ENCODE assay signal across 19 cellular contexts in genomic region chr5:176371621-176372539, GRCh38. TPM values are rescaled to one million over a fixed set of nuclear protein-coding genes. Genes with fewer than 3 reads are reported as not detected.
DNase-seq lines count a peak whose midpoint lies in the region; ATAC-seq and TF ChIP-seq lines count a peak whose summit lies in the region.
"Had no signal": no experiment of that assay in that cellular context is flagged by ENCODE, and none has a peak within 500 bp of the region (broad histone marks: within the 10 kb centered on the region; RNA-seq: fewer than 3 reads in every experiment).

No MANE protein-coding gene starts in this region.

- H3K9ac ChIP-seq in mammary epithelial cell (ENCODE audit: insufficient read depth, low read length) = no peak overlapping the region

- H3K4me3 ChIP-seq in mammary epithelial cell (replicated peaks in 1 of 3; ENCODE audit: insufficient read depth in 1 of 3, low read depth in 2 of 3, low read length in 3 of 3) (no peak overlapping the region), upper lobe of right lung (no peak overlapping the region)
- no peak overlapping the region for H3K4me3 ChIP-seq in naive thymus-derived CD4-positive, alpha-beta T cell (ENCODE audit: low read length)

- H3K4me2 ChIP-seq in mammary epithelial cell (ENCODE audit: insufficient read depth, low read depth, low read length) = no peak overlapping the region

- H3K36me3 ChIP-seq in mammary epithelial cell (ENCODE audit: insufficient read depth, low read length) (no peaks in the 10 kb centered on the region), upper lobe of right lung (peaks cover 7% of the 10 kb centered on the region)
- peaks cover 0 to 9% (median 0%) of the 10 kb centered on the region in 3 experiments for H3K36me3 ChIP-seq in naive thymus-derived CD4-positive, alpha-beta T cell (ENCODE audit: control insufficient read depth in 2 of 3, insufficient read depth in 3 of 3, low read length in 3 of 3)

- H3K36me3 Mint-ChIP-seq in naive thymus-derived CD4-positive, alpha-beta T cell = peaks cover 0 to 16% (median 7%) of the 10 kb centered on the region in 5 donors
- H3K36me3 Mint-ChIP-seq in activated naive CD4-positive, alpha-beta T cell treated with anti-CD3 and anti-CD28 coated beads, Interleukin-2, amount 50 U/mL, for 72 hours = peaks cover 5 to 12% of the 10 kb centered on the region in 2 donors

- H4K20me1 ChIP-seq in mammary epithelial cell (ENCODE audit: insufficient read depth, low read length) = no peaks in the 10 kb centered on the region

- H3K9me3 Mint-ChIP-seq in naive thymus-derived CD4-positive, alpha-beta T cell = peaks cover 0 to 2% (median 0%) of the 10 kb centered on the region in 11 donors
- no peaks in the 10 kb centered on the region for H3K9me3 Mint-ChIP-seq in activated naive CD4-positive, alpha-beta T cell treated with anti-CD3 and anti-CD28 coated beads, Interleukin-2, amount 50 U/mL, for 72 hours
- H3K9me3 Mint-ChIP-seq: nephron progenitor cell had no signal

- H3K27me3 Mint-ChIP-seq in naive thymus-derived CD4-positive, alpha-beta T cell = no peaks in the 10 kb centered on the region

- no peak overlapping the region for H3K4me3 Mint-ChIP-seq in naive thymus-derived CD4-positive, alpha-beta T cell
- H3K4me3 Mint-ChIP-seq: nephron progenitor cell had no signal

- CTCF ChIA-PET in mammary epithelial cell (lab: Charles Lee; ENCODE audit: low non-redundant PET) = interaction anchor here (0.7 kb wide), 1 partner anchor 837 kb away, joined by 5 read pairs; no protein-coding TSS in a partner anchor
- CTCF ChIA-PET in naive thymus-derived CD4-positive, alpha-beta T cell (lab: Charles Lee) = no interaction called here

- no peak for TF ChIP-seq CTCF in mammary epithelial cell (conservative IDR thresholded peaks at IDR 0.05 in 1 of 2, IDR thresholded peaks at IDR 0.05 in 1 of 2; ENCODE audit: extremely low read depth in 1 of 2, insufficient read depth in 1 of 2, low read depth in 1 of 2, low read length in 2 of 2)
- no peak for TF ChIP-seq CTCF in upper lobe of right lung (IDR thresholded peaks at IDR 0.05)

- POLR2A ChIA-PET in naive thymus-derived CD4-positive, alpha-beta T cell (lab: Charles Lee) = interaction anchor here (0.7 to 1.4 kb wide), 2 partner anchors 10 to 547 kb away, joined by 3 to 6 read pairs; partner anchors contain the start of gene KIAA1191

- peak overlapping the region in 2 of 9 donors; percentile 56 to 70 for H3K27ac Mint-ChIP-seq in naive thymus-derived CD4-positive, alpha-beta T cell
- no peak overlapping the region for H3K27ac Mint-ChIP-seq in activated naive CD4-positive, alpha-beta T cell treated with anti-CD3 and anti-CD28 coated beads, Interleukin-2, amount 50 U/mL, for 72 hours
- H3K27ac Mint-ChIP-seq: nephron progenitor cell had no signal

- intact Hi-C loops in mammary epithelial cell (cut with micrococcal nuclease) = no loop called here
- intact Hi-C loops in naive thymus-derived CD4-positive, alpha-beta T cell (cut with micrococcal nuclease) = no loop called here
- intact Hi-C loops in upper lobe of right lung (cut with DNase I) = no loop called here

- H3K27me3 ChIP-seq in mammary epithelial cell (ENCODE audit: insufficient read depth, low read length) = no peaks in the 10 kb centered on the region
- H3K27me3 ChIP-seq in naive thymus-derived CD4-positive, alpha-beta T cell (ENCODE audit: control insufficient read depth in 2 of 2, insufficient read depth in 2 of 2, low read length in 2 of 2) = no peaks in the 10 kb centered on the region
- H3K27me3 ChIP-seq in upper lobe of right lung = no peaks in the 10 kb centered on the region

- peak; percentile 66 for ATAC-seq in naive thymus-derived CD4-positive, alpha-beta T cell
- peak; percentile 17 for ATAC-seq in upper lobe of right lung
- ATAC-seq in activated naive CD4-positive, alpha-beta T cell treated with anti-CD3 and anti-CD28 coated beads, Interleukin-2, amount 50 U/mL, for 72 hours = no peak

- no peaks in the 10 kb centered on the region for H3K9me3 ChIP-seq in mammary epithelial cell (replicated peaks; ENCODE audit: insufficient read depth, low read length)
- H3K9me3 ChIP-seq in naive thymus-derived CD4-positive, alpha-beta T cell (ENCODE audit: control insufficient read depth in 2 of 3, low read length in 3 of 3) = no peaks in the 10 kb centered on the region
- no peaks in the 10 kb centered on the region for H3K9me3 ChIP-seq in upper lobe of right lung

- dilution Hi-C loops in mammary epithelial cell (cut with HindIII; ENCODE audit: low sequenced_read_pairs) = no loop called here

- BruUV-seq in mammary epithelial cell (replicated peaks; lab: Mats Ljungman, UMichigan) = no TSS peak

- in situ Hi-C loops in mammary epithelial cell (cut with MboI; ENCODE audit: low sequenced_read_pairs in 2 of 2) = no loop called here

- peaks cover 0 to 11% (median 7%) of the 10 kb centered on the region in 7 donors for H3K4me1 Mint-ChIP-seq in naive thymus-derived CD4-positive, alpha-beta T cell

- peak; percentile 48 for DNase-seq in DMS53 (lab: John Stamatoyannopoulos, UW)
- no peak for DNase-seq in DMS53 treated with DMSO at 0.1 percent for 48 hours (lab: John Stamatoyannopoulos, UW; ENCODE audit: unreplicated experiment)
- peak; percentile 36 for DNase-seq in mammary epithelial cell
- DNase-seq in naive thymus-derived CD4-positive, alpha-beta T cell = no peak
- DNase-seq in upper lobe of right lung = no peak
- DNase-seq in NCI-H446 (lab: John Stamatoyannopoulos, UW) = no peak
- DNase-seq in T-helper 2 cell = no peak
- no peak for DNase-seq in activated naive CD4-positive, alpha-beta T cell treated with anti-CD3 and anti-CD28 coated beads, Interleukin-2, amount 50 U/mL, for 72 hours (ENCODE audit: low spot score in 2 of 2)
- DNase-seq: activated CD4-positive, CD25-positive, alpha-beta regulatory T cell treated with anti-CD3 and anti-CD28 coated beads, Interleukin-2, amount 50 U/mL, for 72 hours; activated naive CD4-positive, alpha-beta T cell; DND-41; KBM-7; mesendoderm; NCI-H1048; NCI-H2227 treated with DMSO at 0.1 percent for 48 hours; nephron progenitor cell; stimulated activated CD4-positive, alpha-beta T cell treated with anti-CD3 and anti-CD28 coated beads, Interleukin-2, amount 100 ng/mL, for 24 hours had no signal

- H3K4me1 ChIP-seq in mammary epithelial cell (ENCODE audit: insufficient read depth, low read length) = no peaks in the 10 kb centered on the region
- H3K4me1 ChIP-seq in naive thymus-derived CD4-positive, alpha-beta T cell (ENCODE audit: control insufficient read depth in 2 of 2, insufficient read depth in 2 of 2, low read length in 2 of 2) = no peaks in the 10 kb centered on the region
- no peaks in the 10 kb centered on the region for H3K4me1 ChIP-seq in upper lobe of right lung

- no peaks in the 10 kb centered on the region for H3K79me2 ChIP-seq in mammary epithelial cell (ENCODE audit: insufficient read depth, low read length)

- H3K27ac ChIP-seq in mammary epithelial cell (ENCODE audit: insufficient read depth, low read depth, low read length) = no peak overlapping the region
- H3K27ac ChIP-seq in naive thymus-derived CD4-positive, alpha-beta T cell (ENCODE audit: low read depth, low read length) = no peak overlapping the region
- H3K27ac ChIP-seq in upper lobe of right lung = no peak overlapping the region
- H3K27ac ChIP-seq: 22Rv1, epithelial cell of prostate had no signal

- 83% methylated on average over 12 of the region's 13 CpGs for WGBS in mammary epithelial cell (ENCODE audit: low coverage, missing lambda C conversion rate)

- H2AFZ ChIP-seq in mammary epithelial cell (ENCODE audit: low read depth, low read length) = no peak overlapping the region

RNA-seq across cellular contexts. Expression of gene ARL10, which starts 6.6 kb away (rescaled TPM):
- total RNA-seq in mammary epithelial cell (10 to 100 TPM in 1 of 2 donors, under 1 TPM in 1; 0.56 to 10.7 TPM), upper lobe of right lung (7.9 TPM)
- polyA plus RNA-seq in mammary epithelial cell = 1.8 TPM
- polyA minus RNA-seq in mammary epithelial cell = 2.8 TPM
- 10 to 100 TPM in 3 of 5 experiments, 1 to 10 TPM in 2; 8.7 to 15.9 (median 12.4) TPM for total RNA-seq in naive thymus-derived CD4-positive, alpha-beta T cell
- polyA plus RNA-seq in naive thymus-derived CD4-positive, alpha-beta T cell = 1 to 10 TPM; 1.0 to 2.2 TPM
- 10 to 100 TPM in 1 of 2 donors, 1 to 10 TPM in 1; 3.1 to 19.1 TPM for total RNA-seq in activated naive CD4-positive, alpha-beta T cell treated with anti-CD3 and anti-CD28 coated beads, Interleukin-2, amount 50 U/mL, for 72 hours

RNA-seq across cellular contexts. Expression of gene KIAA1191, which starts 10.3 kb away (rescaled TPM):
- 100 to 1,000 TPM in 1 of 2 donors, 10 to 100 TPM in 1; 99.0 to 204 TPM for total RNA-seq in mammary epithelial cell
- 130 TPM for polyA plus RNA-seq in mammary epithelial cell
- 169 TPM for polyA minus RNA-seq in mammary epithelial cell
- 10 to 100 TPM; 59.4 to 76.6 (median 65.9) TPM for total RNA-seq in naive thymus-derived CD4-positive, alpha-beta T cell
- polyA plus RNA-seq in naive thymus-derived CD4-positive, alpha-beta T cell = 10 to 100 TPM; 43.1 to 53.3 TPM
- 92.6 TPM for total RNA-seq in upper lobe of right lung
- total RNA-seq in activated naive CD4-positive, alpha-beta T cell treated with anti-CD3 and anti-CD28 coated beads, Interleukin-2, amount 50 U/mL, for 72 hours = 10 to 100 TPM; 58.3 to 58.9 TPM

RNA-seq across cellular contexts. Expression of gene NOP16, which starts 16.5 kb away (rescaled TPM):
- total RNA-seq in mammary epithelial cell (10 to 100 TPM in 1 of 2 donors, 1 to 10 TPM in 1; 8.7 to 61.4 TPM), upper lobe of right lung (13.6 TPM)
- polyA plus RNA-seq in mammary epithelial cell = 103 TPM
- polyA minus RNA-seq in mammary epithelial cell = 22.5 TPM
- total RNA-seq in naive thymus-derived CD4-positive, alpha-beta T cell = 10 to 100 TPM; 12.8 to 35.3 (median 22.2) TPM
- 10 to 100 TPM; 26.9 to 42.2 TPM for polyA plus RNA-seq in naive thymus-derived CD4-positive, alpha-beta T cell
- total RNA-seq in activated naive CD4-positive, alpha-beta T cell treated with anti-CD3 and anti-CD28 coated beads, Interleukin-2, amount 50 U/mL, for 72 hours = 10 to 100 TPM; 42.1 to 67.7 TPM

RNA-seq across cellular contexts. Expression of gene HIGD2A, which starts 16.7 kb away (rescaled TPM):
- 10 to 100 TPM; 30.3 to 93.0 TPM for total RNA-seq in mammary epithelial cell
- polyA plus RNA-seq in mammary epithelial cell = 141 TPM
- 111 TPM for polyA minus RNA-seq in mammary epithelial cell
- 100 to 1,000 TPM in 3 of 5 experiments, 10 to 100 TPM in 2; 86.8 to 124 (median 112) TPM for total RNA-seq in naive thymus-derived CD4-positive, alpha-beta T cell
- polyA plus RNA-seq in naive thymus-derived CD4-positive, alpha-beta T cell = 100 to 1,000 TPM; 223 to 282 TPM
- total RNA-seq in upper lobe of right lung = 104 TPM
- total RNA-seq in activated naive CD4-positive, alpha-beta T cell treated with anti-CD3 and anti-CD28 coated beads, Interleukin-2, amount 50 U/mL, for 72 hours = 100 to 1,000 TPM; 120 to 154 TPM

RNA-seq across cellular contexts. Expression of gene CLTB, which starts 44.5 kb away (rescaled TPM):
- 100 to 1,000 TPM; 166 to 323 TPM for total RNA-seq in mammary epithelial cell
- 332 TPM for polyA plus RNA-seq in mammary epithelial cell
- polyA minus RNA-seq in mammary epithelial cell = 114 TPM
- 10 to 100 TPM; 30.6 to 67.2 (median 63.8) TPM for total RNA-seq in naive thymus-derived CD4-positive, alpha-beta T cell
- 10 to 100 TPM; 73.6 to 90.9 TPM for polyA plus RNA-seq in naive thymus-derived CD4-positive, alpha-beta T cell
- total RNA-seq in upper lobe of right lung = 80.9 TPM
- total RNA-seq in activated naive CD4-positive, alpha-beta T cell treated with anti-CD3 and anti-CD28 coated beads, Interleukin-2, amount 50 U/mL, for 72 hours = 10 to 100 TPM; 41.8 to 48.6 TPM

Comparison
In these comparisons a context has a peak if more than half of its experiments do, and no peak if none do; other contexts are left out.
1. DNase-seq: peak in DMS53 (single experiment) and mammary epithelial cell (single experiment); none in DMS53 treated with DMSO at 0.1 percent for 48 hours (single experiment), naive thymus-derived CD4-positive, alpha-beta T cell (0 of 9), upper lobe of right lung (single experiment), NCI-H446 (0 of 2), T-helper 2 cell (0 of 5) and activated naive CD4-positive, alpha-beta T cell treated with anti-CD3 and anti-CD28 coated beads, Interleukin-2, amount 50 U/mL, for 72 hours (0 of 2).
2. ATAC-seq: peak in naive thymus-derived CD4-positive, alpha-beta T cell (single experiment) and upper lobe of right lung (single experiment); none in activated naive CD4-positive, alpha-beta T cell treated with anti-CD3 and anti-CD28 coated beads, Interleukin-2, amount 50 U/mL, for 72 hours (0 of 2).